Comparison of ENCODE assay signal across 30 cellular contexts in genomic region chr2:27931361-27931937, GRCh38. TPM values are rescaled to one million over a fixed set of nuclear protein-coding genes. Genes with fewer than 3 reads are reported as not detected.
DNase-seq lines count a peak whose midpoint lies in the region; ATAC-seq and TF ChIP-seq lines count a peak whose summit lies in the region.
"Had no signal": no experiment of that assay in that cellular context is flagged by ENCODE, and none has a peak within 500 bp of the region (broad histone marks: within the 10 kb centered on the region; RNA-seq: fewer than 3 reads in every experiment).

No MANE protein-coding gene starts in this region.

- no peak for ATAC-seq in central memory CD8-positive, alpha-beta T cell (replicated peaks; ENCODE audit: extremely low read depth, poor library complexity, severe bottlenecking)
- peak; percentile 50 for ATAC-seq in left lung
- no peak for ATAC-seq in GM19351 (IDR thresholded peaks at IDR 0.05; ENCODE audit: unreplicated experiment)
- ATAC-seq in HG02973 (IDR thresholded peaks at IDR 0.05; ENCODE audit: unreplicated experiment): no peak
- ATAC-seq: GM12878; natural killer cell; stimulated activated memory B cell treated with anti-CD40 and anti-IgM and Interleukin-4, amounts not matched to agents 10 μg/mL and 1 μg/mL and 100 μg/mL, for 72 hours; WTC11 had no signal

- H3K27ac Mint-ChIP-seq in MCF 10A (ENCODE audit: low read depth, unreplicated experiment): peak overlapping the region; percentile 46
- peak overlapping the region; percentile 17 for H3K27ac Mint-ChIP-seq in central memory CD8-positive, alpha-beta T cell (ENCODE audit: low read depth)
- H3K27ac Mint-ChIP-seq: activated CD4-positive, alpha-beta T cell treated with anti-CD3 and anti-CD28 coated beads, Interleukin-2, amount 10 ng/mL, durations not matched to agents 24 days and 14 days; activated naive CD8-positive, alpha-beta T cell; mesothelial cell of epicardium; natural killer cell; stimulated activated memory B cell treated with anti-CD40 and anti-IgM and Interleukin-4, amounts not matched to agents 10 μg/mL and 1 μg/mL and 100 μg/mL, for 72 hours; type B pancreatic cell; WTC11 had no signal

- no peaks in the 10 kb centered on the region for H3K9me3 ChIP-seq in breast epithelium
- H3K9me3 ChIP-seq in left lung: no peaks in the 10 kb centered on the region
- H3K9me3 ChIP-seq in testis: no peaks in the 10 kb centered on the region

- WGBS in testis, 2 donors: 77 to 78% methylated on average over 4 of the region's 4 CpGs

- H3K4me1 ChIP-seq in breast epithelium: no peaks in the 10 kb centered on the region
- no peaks in the 10 kb centered on the region for H3K4me1 ChIP-seq in left lung
- H3K4me1 ChIP-seq in testis: no peaks in the 10 kb centered on the region

- intact Hi-C loops in MCF 10A (cut with micrococcal nuclease) (no loop called here), breast epithelium (cut with DNase I; ENCODE audit: low total_unique reads) (no loop called here), left lung (cut with DNase I) (no loop called here), testis (cut with DNase I; ENCODE audit: low total_unique reads) (no loop called here)

- POLR2A ChIA-PET in MCF 10A (lab: Yijun Ruan, JAX): no interaction called here

- no peak overlapping the region for H3K4me3 Mint-ChIP-seq in MCF 10A (ENCODE audit: unreplicated experiment)
- no peak overlapping the region for H3K4me3 Mint-ChIP-seq in central memory CD8-positive, alpha-beta T cell
- H3K4me3 Mint-ChIP-seq: activated CD4-positive, alpha-beta T cell treated with anti-CD3 and anti-CD28 coated beads, Interleukin-2, amount 10 ng/mL, durations not matched to agents 24 days and 14 days; activated naive CD8-positive, alpha-beta T cell; mesothelial cell of epicardium; natural killer cell; stimulated activated memory B cell treated with anti-CD40 and anti-IgM and Interleukin-4, amounts not matched to agents 10 μg/mL and 1 μg/mL and 100 μg/mL, for 72 hours; type B pancreatic cell; WTC11 had no signal

- peaks cover 16% of the 10 kb centered on the region for H3K36me3 Mint-ChIP-seq in MCF 10A (ENCODE audit: insufficient read depth, unreplicated experiment)
- peaks cover 10% of the 10 kb centered on the region for H3K36me3 Mint-ChIP-seq in central memory CD8-positive, alpha-beta T cell (ENCODE audit: insufficient read depth)
- H3K36me3 Mint-ChIP-seq: mesothelial cell of epicardium, natural killer cell, WTC11 had no signal

- H3K27me3 Mint-ChIP-seq in MCF 10A (ENCODE audit: insufficient read depth, unreplicated experiment): no peaks in the 10 kb centered on the region
- H3K27me3 Mint-ChIP-seq in central memory CD8-positive, alpha-beta T cell: no peaks in the 10 kb centered on the region
- H3K27me3 Mint-ChIP-seq: activated CD4-positive, alpha-beta T cell treated with anti-CD3 and anti-CD28 coated beads, Interleukin-2, amount 10 ng/mL, durations not matched to agents 24 days and 14 days; activated naive CD8-positive, alpha-beta T cell; stimulated activated memory B cell treated with anti-CD40 and anti-IgM and Interleukin-4, amounts not matched to agents 10 μg/mL and 1 μg/mL and 100 μg/mL, for 72 hours; type B pancreatic cell had no signal

- no peak overlapping the region for H3K4me3 ChIP-seq in breast epithelium
- no peak overlapping the region for H3K4me3 ChIP-seq in left lung
- no peak overlapping the region for H3K4me3 ChIP-seq in testis
- H3K4me3 ChIP-seq: GM12878 had no signal

- BruUV-seq in MCF 10A (replicated peaks; lab: Mats Ljungman, UMichigan): no TSS peak

- H3K36me3 ChIP-seq in breast epithelium: no peaks in the 10 kb centered on the region
- peaks cover 0 to 10% of the 10 kb centered on the region in 2 donors for H3K36me3 ChIP-seq in left lung
- H3K36me3 ChIP-seq in testis (ENCODE audit: low read depth, missing control alignments): no peaks in the 10 kb centered on the region

- CTCF ChIA-PET in MCF 10A (lab: Yijun Ruan, JAX): no interaction called here

- DNase-seq in MCF 10A (ENCODE audit: unreplicated experiment) (no peak), breast epithelium (ENCODE audit: low spot score in 2 of 2) (no peak), left lung (no peak), testis (no peak), NCI-H1930 (lab: John Stamatoyannopoulos, UW) (no peak)
- DNase-seq in central memory CD8-positive, alpha-beta T cell (ENCODE audit: low spot score in 2 of 2): no peak
- DNase-seq: activated CD4-positive, alpha-beta T cell treated with anti-CD3 and anti-CD28 coated beads, Interleukin-2, amount 10 ng/mL, durations not matched to agents 24 days and 14 days; activated effector memory CD4-positive, alpha-beta T cell treated with anti-CD3 and anti-CD28 coated beads, Interleukin-2, amount 50 U/mL, for 16 hours; anterior cingulate cortex; DMS 273 treated with DMSO at 0.1 percent for 48 hours; effector CD8-positive, alpha-beta T cell; EL; erythroblast; H7; MM.1S; natural killer cell; NCI-H2029; NCI-H524 treated with DMSO at 0.1 percent for 48 hours; SHP77; T-helper 9 cell had no signal

- no peaks in the 10 kb centered on the region for H3K27me3 ChIP-seq in breast epithelium
- H3K27me3 ChIP-seq in left lung: no peaks in the 10 kb centered on the region
- no peaks in the 10 kb centered on the region for H3K27me3 ChIP-seq in testis

- H3K9me3 Mint-ChIP-seq in MCF 10A (ENCODE audit: unreplicated experiment): no peaks in the 10 kb centered on the region
- H3K9me3 Mint-ChIP-seq in central memory CD8-positive, alpha-beta T cell: no peaks in the 10 kb centered on the region
- H3K9me3 Mint-ChIP-seq: activated CD4-positive, alpha-beta T cell treated with anti-CD3 and anti-CD28 coated beads, Interleukin-2, amount 10 ng/mL, durations not matched to agents 24 days and 14 days; mesothelial cell of epicardium; natural killer cell; stimulated activated memory B cell treated with anti-CD40 and anti-IgM and Interleukin-4, amounts not matched to agents 10 μg/mL and 1 μg/mL and 100 μg/mL, for 72 hours; type B pancreatic cell; WTC11 had no signal

- TF ChIP-seq POLR2A in breast epithelium (IDR thresholded peaks at IDR 0.05) (no peak), testis (IDR thresholded peaks at IDR 0.05) (no peak)

- peaks cover 16% of the 10 kb centered on the region for H3K4me1 Mint-ChIP-seq in MCF 10A (ENCODE audit: insufficient read depth, unreplicated experiment)
- H3K4me1 Mint-ChIP-seq in central memory CD8-positive, alpha-beta T cell: peaks cover 12% of the 10 kb centered on the region

- H3K27ac ChIP-seq in breast epithelium (no peak overlapping the region), left lung (no peak overlapping the region), testis (no peak overlapping the region)
- H3K27ac ChIP-seq: HL-60, KMS-11 had no signal

- TF ChIP-seq CTCF in MCF 10A (IDR thresholded peaks at IDR 0.05; ENCODE audit: unreplicated experiment) (no peak), breast epithelium (IDR thresholded peaks at IDR 0.05) (no peak), left lung (IDR thresholded peaks at IDR 0.05) (no peak), testis (IDR thresholded peaks at IDR 0.05) (no peak)

RNA-seq across cellular contexts. Expression of gene BABAM2, which starts 40.9 kb away (rescaled TPM):
- total RNA-seq in MCF 10A (2022) (45.1 and 57.6 TPM in 2 replicates), breast epithelium (10 to 100 TPM; 34.7 to 46.2 (median 37.4) TPM), left lung (10 to 100 TPM; 42.5 to 49.2 TPM), testis (10 to 100 TPM; 49.2 to 59.1 TPM)
- 70.6 TPM for polyA plus RNA-seq in testis (ENCODE audit: insufficient read depth, low read depth, low replicate concordance)

RNA-seq across cellular contexts. Expression of gene RBKS, which starts 41.3 kb away (rescaled TPM):
- total RNA-seq in MCF 10A (2022) (9.2 and 9.9 TPM in 2 replicates), breast epithelium (1 to 10 TPM; 1.1 to 5.1 (median 2.9) TPM), left lung (1 to 10 TPM; 2.3 to 4.0 TPM), testis (1 to 10 TPM; 6.1 to 6.3 TPM)
- polyA plus RNA-seq in testis (ENCODE audit: insufficient read depth, low read depth, low replicate concordance): 18.4 TPM
